ENCODE assay signal across 8 cellular contexts in the genomic region with DNA sequence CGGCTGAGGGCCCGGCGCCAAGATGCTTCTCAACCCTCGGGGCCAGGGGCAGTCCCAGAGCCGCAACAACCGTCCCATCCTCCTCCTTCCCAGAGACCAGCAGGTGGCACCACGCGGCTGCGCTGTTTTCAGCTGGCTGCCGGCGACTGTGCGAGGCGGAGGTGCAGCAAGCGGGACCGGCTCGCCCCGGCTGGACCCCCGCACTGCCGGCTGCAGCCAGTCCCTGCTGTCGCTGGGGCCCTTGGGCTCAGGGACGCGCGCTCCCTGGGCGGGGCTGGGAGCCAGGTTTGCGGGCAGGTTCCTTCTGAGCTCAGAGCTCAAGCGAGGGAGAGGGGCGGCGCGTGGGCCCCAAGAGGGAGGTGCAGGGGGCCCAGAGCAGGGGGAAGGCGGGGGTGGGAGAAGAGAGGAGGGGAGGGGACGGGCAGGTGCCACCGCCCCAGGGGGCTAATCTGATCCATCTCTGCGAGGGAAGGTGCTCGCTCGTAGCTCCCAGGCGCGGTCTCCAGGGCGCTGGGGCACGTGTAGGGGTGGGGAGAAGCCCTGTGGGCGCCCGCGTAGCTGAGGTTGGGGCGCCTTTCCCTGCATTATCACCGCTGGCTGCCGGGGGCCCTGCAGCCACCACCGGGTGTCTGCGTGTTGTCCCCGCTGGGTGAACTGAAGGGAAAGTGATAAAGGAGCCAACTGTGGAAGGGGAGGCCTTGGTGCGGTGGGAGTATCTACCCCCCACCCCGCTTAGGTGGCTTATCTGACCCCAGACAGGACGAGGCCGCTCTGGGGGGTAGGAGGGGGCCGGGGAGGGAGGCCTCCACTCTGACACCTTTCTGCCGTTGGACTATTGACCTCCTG. TPM values are rescaled to one million over a fixed set of nuclear protein-coding genes. Genes with fewer than 3 reads are reported as not detected.
DNase-seq lines count a peak whose midpoint lies in the region; ATAC-seq and TF ChIP-seq lines count a peak whose summit lies in the region.

No MANE protein-coding gene starts in this region.

- no peak overlapping the region for H3K4me3 Mint-ChIP-seq in chondrocyte (ENCODE audit: unreplicated experiment)

- H3K4me3 ChIP-seq in AG04450 (ENCODE audit: low read depth, low read length): no peak overlapping the region; the same call in 1 of the 2 replicates

- H3K27ac ChIP-seq in AG04450 (ENCODE audit: low read depth, low read length): peak overlapping the region; percentile 81

- H3K9me3 ChIP-seq in AG04450 (ENCODE audit: control insufficient read depth, insufficient read depth, low read length): no peaks in the 10 kb centered on the region

- peaks cover 7% of the 10 kb centered on the region for H3K4me1 Mint-ChIP-seq in chondrocyte (ENCODE audit: low read depth)

- peaks cover 28% of the 10 kb centered on the region for H3K36me3 Mint-ChIP-seq in chondrocyte (ENCODE audit: low read depth)

- no peak overlapping the region for H3K27ac Mint-ChIP-seq in chondrocyte (ENCODE audit: unreplicated experiment)

- DNase-seq in AG04450 (ENCODE audit: low read depth, low spot score): peak; percentile 55
- DNase-seq in NCI-H2107 (lab: John Stamatoyannopoulos, UW): peak; percentile 84
- DNase-seq in activated CD4-positive, alpha-beta T cell treated with anti-CD3 and anti-CD28 coated beads for 4 hours: peak; percentile 71 to 73
- DNase-seq in chondrocyte (ENCODE audit: low spot score): no peak
- DNase-seq in left kidney (ENCODE audit: low read depth, low spot score): peak; percentile 96
- DNase-seq in stimulated activated CD4-positive, alpha-beta T cell treated with anti-CD3 and anti-CD28 coated beads, Interleukin-2, amount 100 ng/mL, for 4 hours (ENCODE audit: low read depth): peak; percentile 71

- TF ChIP-seq CTCF in AG04450 (IDR thresholded peaks at IDR 0.05; ENCODE audit: low read depth, low read length) (peak; percentile 69), chondrocyte (IDR thresholded peaks at IDR 0.05) (peak; percentile 81)

- H3K9me3 Mint-ChIP-seq in chondrocyte (ENCODE audit: low read depth): no peaks in the 10 kb centered on the region

- H3K27me3 ChIP-seq in AG04450 (ENCODE audit: control insufficient read depth, insufficient read depth, low read length): no peaks in the 10 kb centered on the region

- no peaks in the 10 kb centered on the region for H3K27me3 Mint-ChIP-seq in chondrocyte (ENCODE audit: low read depth)

- CTCF ChIA-PET in AG04450 (lab: Charles Lee): interaction anchor here (0.5 to 4.7 kb wide), 11 partner anchors 9 to 292 kb away, joined by 3 to 24 read pairs (median 3); partner anchors contain the start of gene NKIRAS2

- POLR2A ChIA-PET in AG04450 (lab: Yijun Ruan, JAX): interaction anchor here (0.6 to 2.1 kb wide), 5 partner anchors 25 to 208 kb away, joined by 3 to 8 read pairs (median 3); partner anchors contain the start of gene CAVIN1

- ATAC-seq in GM19025 (IDR thresholded peaks at IDR 0.05; ENCODE audit: low read depth, unreplicated experiment): peak; percentile 44
- no peak for ATAC-seq in GM18870 (IDR thresholded peaks at IDR 0.05; ENCODE audit: unreplicated experiment)

RNA-seq across cellular contexts. Expression of gene STAT5A, which starts 24.2 kb away (rescaled TPM):
- 3.9 and 5.3 TPM in 2 replicates for polyA plus RNA-seq in AG04450 (2011; rRNA removed)
- polyA minus RNA-seq in AG04450 (2011; rRNA and poly(A)+ RNA removed): 4.6 and 7.9 TPM in 2 replicates
- 12.2 to 17.6 TPM (median 14.3 TPM) in 3 replicates for total RNA-seq in chondrocyte

RNA-seq across cellular contexts. Expression of gene STAT5B, which starts 36.3 kb away (rescaled TPM):
- polyA plus RNA-seq in AG04450 (2011; rRNA removed): 31.5 and 34.0 TPM in 2 replicates
- 45.2 and 49.3 TPM in 2 replicates for polyA minus RNA-seq in AG04450 (2011; rRNA and poly(A)+ RNA removed)
- 29.5 to 32.8 TPM (median 31.0 TPM) in 3 replicates for total RNA-seq in chondrocyte
